8 cellular contexts compared by ENCODE assay signal in genomic region chr5:163696270-163696887, GRCh38.
DNase-seq lines count a peak whose midpoint lies in the region; ATAC-seq and TF ChIP-seq lines count a peak whose summit lies in the region.

No MANE protein-coding gene starts in this region.

- ATAC-seq in GM19397 (IDR thresholded peaks at IDR 0.05; ENCODE audit: unreplicated experiment) (peak; percentile 95), HG03280 (IDR thresholded peaks at IDR 0.05; ENCODE audit: unreplicated experiment) (peak; percentile 96)

- H3K4me1 Mint-ChIP-seq in activated T-helper 1 cell treated with anti-CD3 and anti-CD28 coated beads, Interleukin-12 subunit alpha, Interleukin-12 subunit beta, Interleukin-2, Interleukin-4 antibody, amounts not matched to agents 30 ng/mL and 10 ng/mL and 1 ng/mL, durations not matched to agents 14 hours and 24 hours and 36 hours (ENCODE audit: low read depth) = no peaks in the 10 kb centered on the region

- no peaks in the 10 kb centered on the region for H3K27me3 ChIP-seq in ascending aorta
- H3K27me3 ChIP-seq in skeletal muscle satellite cell (ENCODE audit: control insufficient read depth, insufficient read depth, low read length) = no peaks in the 10 kb centered on the region

- H3K36me3 Mint-ChIP-seq in activated T-helper 1 cell treated with anti-CD3 and anti-CD28 coated beads, Interleukin-12 subunit alpha, Interleukin-12 subunit beta, Interleukin-2, Interleukin-4 antibody, amounts not matched to agents 30 ng/mL and 10 ng/mL and 1 ng/mL, durations not matched to agents 14 hours and 24 hours and 36 hours (ENCODE audit: low read depth) = no peaks in the 10 kb centered on the region

- H3K36me3 ChIP-seq in ascending aorta (no peaks in the 10 kb centered on the region), skeletal muscle satellite cell (ENCODE audit: insufficient read depth, low read length) (no peaks in the 10 kb centered on the region)

- no peaks in the 10 kb centered on the region for H3K27me3 Mint-ChIP-seq in activated T-helper 1 cell treated with anti-CD3 and anti-CD28 coated beads, Interleukin-12 subunit alpha, Interleukin-12 subunit beta, Interleukin-2, Interleukin-4 antibody, amounts not matched to agents 30 ng/mL and 10 ng/mL and 1 ng/mL, durations not matched to agents 14 hours and 24 hours and 36 hours (ENCODE audit: insufficient read depth)

- DNase-seq in DMS114 treated with DMSO at 0.1 percent for 48 hours (lab: John Stamatoyannopoulos, UW; ENCODE audit: unreplicated experiment) = peak; percentile 66
- peak; percentile 22 to 75 for DNase-seq in NCI-H524 (lab: John Stamatoyannopoulos, UW)
- DNase-seq in ascending aorta (ENCODE audit: low spot score in 2 of 2) = no peak
- peak in 37 of 51 donors; percentile 2 to 52 (median 18) for DNase-seq in hypothalamus (lab: John Stamatoyannopoulos, UW)
- no peak for DNase-seq in activated T-helper 1 cell treated with anti-CD3 and anti-CD28 coated beads, Interleukin-12 subunit alpha, Interleukin-12 subunit beta, Interleukin-2, Interleukin-4 antibody, amounts not matched to agents 30 ng/mL and 10 ng/mL and 1 ng/mL, durations not matched to agents 14 hours and 24 hours and 36 hours (ENCODE audit: low spot score)

- no peak overlapping the region for H3K4me3 Mint-ChIP-seq in activated T-helper 1 cell treated with anti-CD3 and anti-CD28 coated beads, Interleukin-12 subunit alpha, Interleukin-12 subunit beta, Interleukin-2, Interleukin-4 antibody, amounts not matched to agents 30 ng/mL and 10 ng/mL and 1 ng/mL, durations not matched to agents 14 hours and 24 hours and 36 hours

- H3K9me3 Mint-ChIP-seq in activated T-helper 1 cell treated with anti-CD3 and anti-CD28 coated beads, Interleukin-12 subunit alpha, Interleukin-12 subunit beta, Interleukin-2, Interleukin-4 antibody, amounts not matched to agents 30 ng/mL and 10 ng/mL and 1 ng/mL, durations not matched to agents 14 hours and 24 hours and 36 hours = no peaks in the 10 kb centered on the region

- H3K4me1 ChIP-seq in ascending aorta (no peaks in the 10 kb centered on the region), skeletal muscle satellite cell (ENCODE audit: control insufficient read depth, insufficient read depth, low read length) (no peaks in the 10 kb centered on the region)

- TF ChIP-seq CTCF in ascending aorta (IDR thresholded peaks at IDR 0.05) = peak in 2 of 3 experiments; percentile 18 to 34

- no peak overlapping the region for H3K27ac Mint-ChIP-seq in activated T-helper 1 cell treated with anti-CD3 and anti-CD28 coated beads, Interleukin-12 subunit alpha, Interleukin-12 subunit beta, Interleukin-2, Interleukin-4 antibody, amounts not matched to agents 30 ng/mL and 10 ng/mL and 1 ng/mL, durations not matched to agents 14 hours and 24 hours and 36 hours

- H3K27ac ChIP-seq in ascending aorta = no peak overlapping the region

- no peak overlapping the region for H3K9ac ChIP-seq in skeletal muscle satellite cell (ENCODE audit: low read depth, low read length)

- intact Hi-C loops in ascending aorta (cut with DNase I) = no loop called here
- intact Hi-C loops in activated T-helper 1 cell treated with anti-CD3 and anti-CD28 coated beads, Interleukin-12 subunit alpha, Interleukin-12 subunit beta, Interleukin-2, Interleukin-4 antibody, amounts not matched to agents 30 ng/mL and 10 ng/mL and 1 ng/mL, durations not matched to agents 14 hours and 24 hours and 36 hours (cut with micrococcal nuclease) = loop anchor here (10.0 kb wide), 1 partner anchor 808 kb away; no protein-coding TSS in a partner anchor

- no peaks in the 10 kb centered on the region for H3K9me3 ChIP-seq in ascending aorta
- H3K9me3 ChIP-seq in skeletal muscle satellite cell (replicated peaks; ENCODE audit: low read length) = no peaks in the 10 kb centered on the region

- peak overlapping the region; percentile 62 for H3K4me2 ChIP-seq in skeletal muscle satellite cell (ENCODE audit: low read length)

- no peak overlapping the region for H3K4me3 ChIP-seq in ascending aorta
- H3K4me3 ChIP-seq in skeletal muscle satellite cell (ENCODE audit: low read length) = no peak overlapping the region

Comparison
In these comparisons a context has a peak if more than half of its experiments do, and no peak if none do; other contexts are left out.
1. DNase-seq: peak in DMS114 treated with DMSO at 0.1 percent for 48 hours (single experiment), NCI-H524 (2 of 2) and hypothalamus (37 of 51); none in ascending aorta (0 of 2) and activated T-helper 1 cell treated with anti-CD3 and anti-CD28 coated beads, Interleukin-12 subunit alpha, Interleukin-12 subunit beta, Interleukin-2, Interleukin-4 antibody, amounts not matched to agents 30 ng/mL and 10 ng/mL and 1 ng/mL, durations not matched to agents 14 hours and 24 hours and 36 hours (single experiment).